8 cellular contexts compared by ENCODE assay signal in the genomic region with DNA sequence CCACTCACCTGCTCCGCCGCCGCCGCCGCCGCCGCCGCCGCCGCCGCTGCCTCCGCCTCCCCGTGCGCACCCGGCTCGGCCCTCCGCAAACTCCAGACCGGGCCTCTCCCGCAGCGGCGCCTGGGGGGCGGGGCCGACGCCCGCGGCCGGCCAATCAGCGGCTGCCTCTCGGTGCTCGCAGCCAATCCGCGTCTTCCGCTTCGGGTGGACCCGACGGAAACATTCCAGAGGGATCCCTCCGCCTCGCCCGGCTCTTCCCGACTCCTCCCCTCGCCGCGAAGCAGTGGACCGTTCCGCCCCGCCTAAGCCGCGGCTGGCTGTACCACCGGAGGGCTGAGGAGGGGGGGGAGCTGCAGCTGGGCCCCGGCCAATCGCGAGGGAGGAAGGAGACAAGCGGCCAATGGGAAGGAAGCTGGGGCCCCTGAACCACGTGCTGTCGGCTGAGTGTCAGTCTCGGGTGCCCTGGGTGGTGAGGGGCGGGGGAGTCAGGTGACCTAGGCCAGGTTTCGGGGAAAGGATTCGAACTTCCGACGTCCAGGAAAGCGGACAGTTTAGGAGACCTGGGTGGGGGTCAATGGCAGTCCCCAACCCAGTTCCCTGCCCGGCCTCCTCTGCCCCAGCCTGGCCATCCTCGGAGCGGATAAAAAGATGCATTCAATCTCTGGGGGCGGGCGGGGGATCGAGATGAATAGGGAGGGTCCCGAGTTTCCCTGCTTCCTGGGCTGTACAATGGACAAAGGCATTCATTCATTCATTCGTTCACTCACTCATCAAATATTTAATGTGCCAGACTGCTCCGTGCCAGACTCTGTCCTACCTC. TPM values are rescaled to one million over a fixed set of nuclear protein-coding genes. Genes with fewer than 3 reads are reported as not detected.
DNase-seq lines count a peak whose midpoint lies in the region; ATAC-seq lines count a peak whose summit lies in the region.

A gene with protein sequence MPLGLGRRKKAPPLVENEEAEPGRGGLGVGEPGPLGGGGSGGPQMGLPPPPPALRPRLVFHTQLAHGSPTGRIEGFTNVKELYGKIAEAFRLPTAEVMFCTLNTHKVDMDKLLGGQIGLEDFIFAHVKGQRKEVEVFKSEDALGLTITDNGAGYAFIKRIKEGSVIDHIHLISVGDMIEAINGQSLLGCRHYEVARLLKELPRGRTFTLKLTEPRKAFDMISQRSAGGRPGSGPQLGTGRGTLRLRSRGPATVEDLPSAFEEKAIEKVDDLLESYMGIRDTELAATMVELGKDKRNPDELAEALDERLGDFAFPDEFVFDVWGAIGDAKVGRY (minus strand): TSS at position 99 of the 820 bp plus-strand sequence. CDS start 13,151 bp downstream, outside the sequence.

- peaks cover 21 to 28% (median 27%) of the 10 kb centered on the region in 3 donors for H3K4me1 ChIP-seq in skeletal muscle tissue (ENCODE audit: control insufficient read depth in 3 of 3, insufficient read depth in 3 of 3, low read length in 3 of 3)

- H3K27ac ChIP-seq in caudate nucleus (ENCODE audit: low read depth, low read length) = peak within 1 kb of the TSS; percentile 92
- H3K27ac ChIP-seq in skeletal muscle tissue (ENCODE audit: low read depth, low read length) = peak within 1 kb of the TSS; percentile 69

- H3K36me3 ChIP-seq in skeletal muscle tissue (ENCODE audit: control insufficient read depth in 3 of 3, insufficient read depth in 3 of 3, low read length in 3 of 3) = peaks cover 0 to 7% (median 3%) of the 10 kb centered on the region in 3 donors

- DNase-seq in GM04504 (ENCODE audit: low read depth) = peak; percentile 98
- peak; percentile 94 for DNase-seq in NCI-H2227 treated with DMSO at 0.1 percent for 48 hours (lab: John Stamatoyannopoulos, UW)
- DNase-seq in activated CD4-positive, CD25-positive, alpha-beta regulatory T cell (lab: John Stamatoyannopoulos, UW) = peak; percentile 64 to 73 (median 68)
- peak; percentile 77 to 99 (median 98) for DNase-seq in caudate nucleus (lab: John Stamatoyannopoulos, UW)
- peak; percentile 100 for DNase-seq in iPS-NIHi11 (ENCODE audit: low spot score)

- ATAC-seq in HG03066 (IDR thresholded peaks at IDR 0.05; ENCODE audit: low read depth, unreplicated experiment) = peak; percentile 58
- no peak for ATAC-seq in GM18870 (IDR thresholded peaks at IDR 0.05; ENCODE audit: unreplicated experiment)

- peak within 1 kb of the TSS; percentile 70 to 76 (median 75) for H3K4me3 ChIP-seq in skeletal muscle tissue (ENCODE audit: low read length in 3 of 3)

- no peaks in the 10 kb centered on the region for H3K9me3 ChIP-seq in skeletal muscle tissue (ENCODE audit: control insufficient read depth in 3 of 3, low read length in 3 of 3)

- peak within 1 kb of the TSS; percentile 52 to 74 (median 53) for H3K9ac ChIP-seq in skeletal muscle tissue (ENCODE audit: low read depth in 1 of 3, low read length in 3 of 3)

- H3K27me3 ChIP-seq in skeletal muscle tissue (ENCODE audit: control insufficient read depth in 3 of 3, insufficient read depth in 3 of 3, low read length in 3 of 3) = no peaks in the 10 kb centered on the region

RNA-seq across cellular contexts. Expression of the gene that starts here (rescaled TPM):
- 41.8 TPM for total RNA-seq in skeletal muscle tissue
